In genomic region chr12:753401-754237, GRCh38 we compare ENCODE assay signal across 8 cellular contexts. TPM values are rescaled to one million over a fixed set of nuclear protein-coding genes. Genes with fewer than 3 reads are reported as not detected.
DNase-seq lines count a peak whose midpoint lies in the region; ATAC-seq and TF ChIP-seq lines count a peak whose summit lies in the region.

No MANE protein-coding gene starts in this region.

- H3K36me3 ChIP-seq in HUES6 (ENCODE audit: control insufficient read depth, insufficient read depth, low read length) = no peaks in the 10 kb centered on the region
- H3K36me3 ChIP-seq in duodenal mucosa (ENCODE audit: control insufficient read depth in 1 of 2, insufficient read depth in 2 of 2, low read length in 2 of 2) = no peaks in the 10 kb centered on the region

- no peak for TF ChIP-seq CTCF in AG04450 (IDR thresholded peaks at IDR 0.05; ENCODE audit: low read depth, low read length)

- H3K27me3 ChIP-seq in AG04450 (ENCODE audit: control insufficient read depth, insufficient read depth, low read length) (no peaks in the 10 kb centered on the region), HUES6 (ENCODE audit: control insufficient read depth, insufficient read depth, low read length) (no peaks in the 10 kb centered on the region), duodenal mucosa (ENCODE audit: control insufficient read depth in 1 of 2, insufficient read depth in 2 of 2, low read length in 2 of 2) (no peaks in the 10 kb centered on the region)

- no peaks in the 10 kb centered on the region for H3K9me3 Mint-ChIP-seq in memory B cell

- POLR2A ChIA-PET in AG04450 (lab: Yijun Ruan, JAX) = interaction anchor here (1.2 to 4.3 kb wide), 4 partner anchors 34 to 196 kb away, joined by 3 to 19 read pairs (median 6); partner anchors contain the start of gene RAD52

- H3K27ac ChIP-seq in AG04450 (ENCODE audit: low read depth, low read length) = no peak overlapping the region
- H3K27ac ChIP-seq in HUES6 (ENCODE audit: low read depth, low read length) = peak overlapping the region; percentile 30; the same call in 1 of the 2 replicates
- peak overlapping the region; percentile 98 for H3K27ac ChIP-seq in duodenal mucosa (ENCODE audit: low read depth, low read length)

- no peak overlapping the region for H3K27ac Mint-ChIP-seq in memory B cell

- H3K9me3 ChIP-seq in AG04450 (ENCODE audit: control insufficient read depth, insufficient read depth, low read length) = peaks cover 4% of the 10 kb centered on the region; the same call in 1 of the 2 replicates
- H3K9me3 ChIP-seq in HUES6 (ENCODE audit: control insufficient read depth, insufficient read depth, low read depth, low read length) = no peaks in the 10 kb centered on the region
- H3K9me3 ChIP-seq in duodenal mucosa (ENCODE audit: control insufficient read depth in 1 of 2, low read length in 2 of 2) = no peaks in the 10 kb centered on the region

- ATAC-seq in GM18907 (IDR thresholded peaks at IDR 0.05; ENCODE audit: unreplicated experiment) (peak; percentile 18), memory B cell (ENCODE audit: low read depth) (peak; percentile 0)

- CTCF ChIA-PET in AG04450 (lab: Charles Lee) = interaction anchor here (1.1 to 5.7 kb wide), 4 partner anchors 24 to 184 kb away, joined by 3 to 53 read pairs (median 8); no protein-coding TSS in a partner anchor

- no peak for DNase-seq in AG04450 (ENCODE audit: low read depth, low spot score)
- peak; percentile 68 for DNase-seq in activated CD4-positive, alpha-beta T cell treated with anti-CD3 and anti-CD28 coated beads for 48 hours
- DNase-seq in memory B cell (ENCODE audit: low spot score in 2 of 2) = peak; percentile 30 to 55
- DNase-seq in stimulated activated CD8-positive, alpha-beta memory T cell treated with anti-CD3 and anti-CD28 coated beads, Interleukin-15, amount 100 ng/mL, for 24 hours (ENCODE audit: low read depth) = peak; percentile 19
- DNase-seq in pons (ENCODE audit: low spot score) = no peak

- H3K36me3 Mint-ChIP-seq in memory B cell = no peaks in the 10 kb centered on the region

- no peak overlapping the region for H3K4me3 Mint-ChIP-seq in memory B cell

- no peaks in the 10 kb centered on the region for H3K27me3 Mint-ChIP-seq in memory B cell

- H3K4me3 ChIP-seq in AG04450 (ENCODE audit: low read depth, low read length) (peak overlapping the region; percentile 83), HUES6 (ENCODE audit: low read depth, low read length) (peak overlapping the region; percentile 67), duodenal mucosa (ENCODE audit: low read depth in 1 of 2, low read length in 2 of 2) (peak overlapping the region; percentile 86 to 96)

- H3K4me1 Mint-ChIP-seq in memory B cell = peaks cover 27% of the 10 kb centered on the region

- H3K4me1 ChIP-seq in HUES6 (ENCODE audit: control insufficient read depth, insufficient read depth, low read length) = peaks cover 20% of the 10 kb centered on the region
- H3K4me1 ChIP-seq in duodenal mucosa (ENCODE audit: control insufficient read depth in 1 of 2, insufficient read depth in 2 of 2, low read length in 2 of 2) = peaks cover 25 to 35% of the 10 kb centered on the region in 2 donors

- peak overlapping the region; percentile 90 for H3K9ac ChIP-seq in HUES6 (ENCODE audit: low read length)
- peak overlapping the region; percentile 76 to 82 for H3K9ac ChIP-seq in duodenal mucosa (ENCODE audit: low read depth in 1 of 2, low read length in 2 of 2)

RNA-seq across cellular contexts. Expression of gene WNK1, which starts 1.2 kb away (rescaled TPM):
- polyA plus RNA-seq in AG04450 (2011; rRNA removed) = 38.0 and 52.4 TPM in 2 replicates
- polyA minus RNA-seq in AG04450 (2011; rRNA and poly(A)+ RNA removed) = 222 and 276 TPM in 2 replicates

Comparison
In these comparisons a context has a peak if more than half of its experiments do, and no peak if none do; other contexts are left out.
1. DNase-seq: peak in activated CD4-positive, alpha-beta T cell treated with anti-CD3 and anti-CD28 coated beads for 48 hours (single experiment), memory B cell (2 of 2) and stimulated activated CD8-positive, alpha-beta memory T cell treated with anti-CD3 and anti-CD28 coated beads, Interleukin-15, amount 100 ng/mL, for 24 hours (single experiment); none in AG04450 (single experiment) and pons (single experiment).
2. Peak in every context shown above with its lines, with median percentiles within 50 percentile points of each other: H3K4me3 ChIP-seq.